Comparison of ENCODE assay signal across 7 cellular contexts in genomic region chr5:76165029-76165428, GRCh38.
"Had no signal": no experiment of that assay in that cellular context is flagged by ENCODE, and none has a peak within 500 bp of the region (broad histone marks: within the 10 kb centered on the region; RNA-seq: fewer than 3 reads in every experiment).

No MANE protein-coding gene starts in this region.

- H3K27ac ChIP-seq: HL-60 had no signal

- H3K4me3 ChIP-seq: K562 had no signal

- ATAC-seq: HepG2, K562 had no signal

- H3K36me3 Mint-ChIP-seq: IgD-negative memory B cell had no signal

- H3K4me1 Mint-ChIP-seq: IgD-negative memory B cell had no signal

- DNase-seq: IMR-90, KBM-7, KG1 had no signal

- H3K4me3 Mint-ChIP-seq: IgD-negative memory B cell had no signal
